In the genomic region with DNA sequence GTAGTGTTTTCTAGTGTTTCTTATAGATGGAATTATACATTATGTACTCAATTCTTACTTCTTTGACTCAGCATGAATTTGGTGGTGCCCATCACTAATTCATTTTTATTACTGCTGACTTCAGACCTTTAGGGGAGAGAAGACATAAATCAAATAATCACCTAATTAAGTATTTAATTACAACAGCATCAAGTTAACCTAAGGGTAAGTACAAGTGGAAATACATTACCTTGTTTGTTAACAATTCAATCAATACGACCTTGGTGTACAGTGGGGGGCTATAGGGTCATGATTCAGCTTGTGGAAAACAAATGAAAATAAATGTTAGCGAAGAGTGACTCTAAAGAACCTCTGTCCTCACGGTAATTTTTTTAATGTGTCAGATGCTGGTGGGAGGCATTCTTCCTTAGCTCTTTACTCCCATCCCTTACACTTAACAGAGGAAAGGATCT, we compare ENCODE assay signal across 8 cellular contexts. TPM values are rescaled to one million over a fixed set of nuclear protein-coding genes. Genes with fewer than 3 reads are reported as not detected.
DNase-seq lines count a peak whose midpoint lies in the region; ATAC-seq and TF ChIP-seq lines count a peak whose summit lies in the region.

No MANE protein-coding gene starts in this region.

- peaks cover 19% of the 10 kb centered on the region for H3K4me1 ChIP-seq in cardiac muscle cell (ENCODE audit: low read depth)
- H3K4me1 ChIP-seq in urinary bladder (ENCODE audit: insufficient read depth), result peaks cover 2% of the 10 kb centered on the region

- CTCF ChIA-PET in MCF 10A (lab: Yijun Ruan, JAX), result interaction anchor here (0.5 to 9.1 kb wide), 15 partner anchors 10 to 200 kb away, joined by 3 to 121 read pairs (median 3); no protein-coding TSS in a partner anchor

- intact Hi-C loops in left ventricle myocardium superior (cut with micrococcal nuclease), result no loop called here
- intact Hi-C loops in MCF 10A (cut with micrococcal nuclease), result loop anchor here (5.0 to 10.0 kb wide), 3 partner anchors 169 to 609 kb away; no protein-coding TSS in a partner anchor

- H3K27ac ChIP-seq in cardiac muscle cell (peak overlapping the region; percentile 99), urinary bladder (ENCODE audit: low read depth) (no peak overlapping the region)

- H3K9me3 Mint-ChIP-seq in MCF 10A (ENCODE audit: unreplicated experiment) (no peaks in the 10 kb centered on the region), mesothelial cell of epicardium (no peaks in the 10 kb centered on the region)

- H3K27ac Mint-ChIP-seq in MCF 10A (ENCODE audit: low read depth, unreplicated experiment) (peak overlapping the region; percentile 91), mesothelial cell of epicardium (peak overlapping the region; percentile 81)

- H3K4me3 ChIP-seq in cardiac muscle cell (peak overlapping the region; percentile 77), urinary bladder (ENCODE audit: low read depth, low read length) (peak overlapping the region; percentile 82)

- peaks cover 4% of the 10 kb centered on the region for H3K36me3 ChIP-seq in cardiac muscle cell
- H3K36me3 ChIP-seq in urinary bladder (ENCODE audit: insufficient read depth), result no peaks in the 10 kb centered on the region

- H3K36me3 Mint-ChIP-seq in MCF 10A (ENCODE audit: insufficient read depth, unreplicated experiment), result peaks cover 19% of the 10 kb centered on the region
- H3K36me3 Mint-ChIP-seq in mesothelial cell of epicardium, result no peaks in the 10 kb centered on the region

- 2% methylated on average over 3 of the region's 3 CpGs for WGBS in urinary bladder

- TF ChIP-seq CTCF in cardiac muscle cell (IDR thresholded peaks at IDR 0.05; ENCODE audit: low read depth, low read length) (no peak), MCF 10A (IDR thresholded peaks at IDR 0.05; ENCODE audit: unreplicated experiment) (no peak), mesothelial cell of epicardium (IDR thresholded peaks at IDR 0.05; ENCODE audit: unreplicated experiment) (no peak)

- H3K9me3 ChIP-seq in cardiac muscle cell (ENCODE audit: low read depth), result no peaks in the 10 kb centered on the region

- TSS peak; percentile 92 for BruUV-seq in MCF 10A (replicated peaks; lab: Mats Ljungman, UMichigan)

- POLR2A ChIA-PET in MCF 10A (lab: Yijun Ruan, JAX), result interaction anchor here (0.6 to 6.9 kb wide), 29 partner anchors 9 to 1027 kb away, joined by 3 to 47 read pairs (median 4); a partner anchor contains a TSS

- ATAC-seq in left ventricle myocardium superior (no peak), GM19328 (IDR thresholded peaks at IDR 0.05; ENCODE audit: unreplicated experiment) (no peak)

- no peak for DNase-seq in cardiac muscle cell (ENCODE audit: low read depth in 1 of 2, low spot score in 1 of 2)
- DNase-seq in left ventricle myocardium superior, result no peak
- no peak for DNase-seq in MCF 10A (ENCODE audit: unreplicated experiment)
- no peak for DNase-seq in mesothelial cell of epicardium (ENCODE audit: low spot score in 2 of 2, unreplicated experiment in 2 of 2)
- DNase-seq in NCI-H345 treated with DMSO at 0.1 percent for 48 hours (lab: John Stamatoyannopoulos, UW; ENCODE audit: unreplicated experiment), result no peak
- DNase-seq in GM03348 (ENCODE audit: low spot score), result no peak

- H3K4me1 Mint-ChIP-seq in MCF 10A (ENCODE audit: insufficient read depth, unreplicated experiment), result peaks cover 13% of the 10 kb centered on the region
- peaks cover 20% of the 10 kb centered on the region for H3K4me1 Mint-ChIP-seq in mesothelial cell of epicardium

- H3K27me3 Mint-ChIP-seq in MCF 10A (ENCODE audit: insufficient read depth, unreplicated experiment) (no peaks in the 10 kb centered on the region), mesothelial cell of epicardium (ENCODE audit: low read depth) (no peaks in the 10 kb centered on the region)

- no peaks in the 10 kb centered on the region for H3K27me3 ChIP-seq in cardiac muscle cell

- H3K4me3 Mint-ChIP-seq in MCF 10A (ENCODE audit: unreplicated experiment) (peak overlapping the region; percentile 81), mesothelial cell of epicardium (peak overlapping the region; percentile 80)

RNA-seq across cellular contexts. Expression of a gene that starts 0.5 kb away (rescaled TPM):
- total RNA-seq in cardiac muscle cell (21.2 and 33.1 TPM in 2 replicates), left ventricle myocardium superior (34.2 TPM), MCF 10A (2022) (48.4 and 55.2 TPM in 2 replicates), mesothelial cell of epicardium (41.7 to 44.6 TPM (median 42.4 TPM) in 3 replicates), urinary bladder (87.7 TPM)
- polyA plus RNA-seq in cardiac muscle cell (26.7 and 37.4 TPM in 2 replicates), urinary bladder (25.1 TPM)
